In genomic region chr19:5786593-5787551, GRCh38 we compare ENCODE assay signal across 34 cellular contexts. TPM values are rescaled to one million over a fixed set of nuclear protein-coding genes. Genes with fewer than 3 reads are reported as not detected.
"Had no signal": no experiment of that assay in that cellular context is flagged by ENCODE, and none has a peak within 500 bp of the region (broad histone marks: within the 10 kb centered on the region; RNA-seq: fewer than 3 reads in every experiment).

No MANE protein-coding gene starts in this region.

- H3K9me3 ChIP-seq: esophagus muscularis mucosa, heart right ventricle, left ventricle myocardium inferior, lower lobe of right lung, pancreas, thoracic aorta, tibial nerve, upper lobe of left lung, uterus had no signal

- H3K4me1 ChIP-seq: foreskin keratinocyte, uterus had no signal

- H3K27ac Mint-ChIP-seq: nephron progenitor cell; stimulated activated naive B cell treated with anti-CD40 and anti-IgM and Interleukin-4, amounts not matched to agents 10 μg/mL and 1 μg/mL and 100 μg/mL, for 72 hours; stimulated activated naive CD8-positive, alpha-beta T cell treated with anti-CD3 and anti-CD28 coated beads, Interleukin-15, Interleukin-2, amounts not matched to agents 100 ng/mL and 50 ng/mL, for 24 hours had no signal

- H3K27me3 ChIP-seq: esophagus muscularis mucosa, foreskin keratinocyte, heart right ventricle, pancreas, tibial nerve, upper lobe of left lung, uterus had no signal

- DNase-seq: dermis blood vessel endothelial cell; effector memory CD4-positive, alpha-beta T cell; foreskin keratinocyte; glutamatergic neuron; heart right ventricle; hippocampal formation; immature natural killer cell; islet precursor cell; kidney glomerular epithelial cell; left colon; left ventricle myocardium inferior; lower lobe of right lung; naive thymus-derived CD8-positive, alpha-beta T cell; nephron progenitor cell; occipital lobe; stimulated activated CD4-positive, alpha-beta T cell treated with anti-CD3 and anti-CD28 coated beads, Interleukin-4, amount 100 ng/mL, for 4 hours; stimulated activated naive B cell treated with anti-CD40 and anti-IgM and Interleukin-4, amounts not matched to agents 10 μg/mL and 1 μg/mL and 100 μg/mL, for 72 hours; uterus had no signal

- H3K9me3 Mint-ChIP-seq: immature natural killer cell; stimulated activated naive CD8-positive, alpha-beta T cell treated with anti-CD3 and anti-CD28 coated beads, Interleukin-15, Interleukin-2, amounts not matched to agents 100 ng/mL and 50 ng/mL, for 24 hours had no signal

- H3K4me3 Mint-ChIP-seq: immature natural killer cell; naive thymus-derived CD8-positive, alpha-beta T cell; nephron progenitor cell; stimulated activated naive B cell treated with anti-CD40 and anti-IgM and Interleukin-4, amounts not matched to agents 10 μg/mL and 1 μg/mL and 100 μg/mL, for 72 hours; stimulated activated naive CD8-positive, alpha-beta T cell treated with anti-CD3 and anti-CD28 coated beads, Interleukin-15, Interleukin-2, amounts not matched to agents 100 ng/mL and 50 ng/mL, for 24 hours had no signal

- H3K27me3 Mint-ChIP-seq: stimulated activated naive B cell treated with anti-CD40 and anti-IgM and Interleukin-4, amounts not matched to agents 10 μg/mL and 1 μg/mL and 100 μg/mL, for 72 hours; stimulated activated naive CD8-positive, alpha-beta T cell treated with anti-CD3 and anti-CD28 coated beads, Interleukin-15, Interleukin-2, amounts not matched to agents 100 ng/mL and 50 ng/mL, for 24 hours had no signal

- H3K27ac ChIP-seq: coronary artery, esophagus muscularis mucosa, foreskin keratinocyte, heart right ventricle, left ventricle myocardium inferior, lower lobe of right lung, pancreas, thoracic aorta, tibial nerve, upper lobe of left lung, uterus had no signal

- H3K36me3 ChIP-seq: uterus had no signal

- ATAC-seq: foreskin keratinocyte; heart right ventricle; left colon; lower lobe of right lung; naive thymus-derived CD8-positive, alpha-beta T cell; pancreas; sciatic nerve; stimulated activated naive B cell treated with anti-CD40 and anti-IgM and Interleukin-4, amounts not matched to agents 10 μg/mL and 1 μg/mL and 100 μg/mL, for 72 hours had no signal

- H3K4me3 ChIP-seq: coronary artery, esophagus muscularis mucosa, heart right ventricle, left ventricle myocardium inferior, lower lobe of right lung, pancreas, thoracic aorta, tibial nerve, upper lobe of left lung, uterus had no signal

RNA-seq across cellular contexts. Expression of gene PRR22, which starts 2.3 kb away (rescaled TPM):
- total RNA-seq: epithelial cell of proximal tubule, skeletal muscle tissue had no signal
- polyA plus RNA-seq: immature natural killer cell; naive thymus-derived CD8-positive, alpha-beta T cell had no signal

RNA-seq across cellular contexts. Expression of gene NRTN, which starts 18.0 kb away (rescaled TPM):
- total RNA-seq: endothelial cell of umbilical vein, myocyte, occipital lobe, sciatic nerve, skeletal muscle tissue, thoracic aorta, tibial nerve had no signal

RNA-seq across cellular contexts. Expression of gene FUT6, which starts 52.6 kb away (rescaled TPM):
- total RNA-seq: dermis blood vessel endothelial cell; endothelial cell of umbilical vein; epithelial cell of proximal tubule; fibroblast of lung; foreskin keratinocyte; heart right ventricle; left ventricle myocardium inferior; mesenteric fat pad; myocyte; naive thymus-derived CD8-positive, alpha-beta T cell; occipital lobe; posterior vena cava; pulmonary artery endothelial cell; sciatic nerve; skeletal muscle tissue; thoracic aorta; tibial nerve had no signal
- polyA plus RNA-seq: endothelial cell of umbilical vein; fibroblast of lung; foreskin keratinocyte; heart right ventricle; immature natural killer cell; naive thymus-derived CD8-positive, alpha-beta T cell had no signal
